11 cellular contexts compared by ENCODE assay signal in the genomic region with DNA sequence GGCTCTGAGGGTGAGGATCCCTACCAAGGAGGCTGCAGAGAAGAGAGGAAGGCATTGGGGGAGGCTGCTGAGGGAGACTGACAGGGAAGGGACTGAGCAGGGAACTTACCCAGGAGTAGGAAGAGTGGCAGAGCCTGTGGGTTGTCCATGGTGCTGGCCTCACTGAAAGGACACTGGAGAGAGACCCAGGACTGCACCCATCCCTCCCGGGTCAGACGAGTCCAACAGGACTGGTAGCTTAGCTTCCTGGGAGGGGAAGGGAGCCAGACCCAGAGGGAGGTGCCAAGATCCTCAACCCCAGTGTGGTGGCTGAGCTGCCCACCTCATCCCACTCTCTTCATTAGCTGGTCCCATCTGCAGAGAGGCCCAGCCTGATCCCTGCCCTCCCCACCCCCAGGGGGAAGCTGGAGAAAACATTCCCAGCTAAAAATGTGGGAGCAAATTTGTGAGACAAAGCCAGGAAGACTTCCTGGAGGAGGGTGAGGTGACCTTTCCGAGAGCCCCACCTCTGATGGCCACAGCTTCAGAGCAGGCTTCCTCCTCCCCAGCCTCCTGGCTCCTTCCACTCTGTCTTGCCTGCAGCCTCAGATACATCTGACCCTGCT. TPM values are rescaled to one million over a fixed set of nuclear protein-coding genes. Genes with fewer than 3 reads are reported as not detected.
DNase-seq lines count a peak whose midpoint lies in the region; ATAC-seq, FAIRE-seq and TF ChIP-seq lines count a peak whose summit lies in the region.
"Had no signal": no experiment of that assay in that cellular context is flagged by ENCODE, and none has a peak within 500 bp of the region (broad histone marks: within the 10 kb centered on the region; RNA-seq: fewer than 3 reads in every experiment).

TSS of gene VSIG10L (minus strand) at position 164 of the 605 bp plus-strand sequence. CDS start at position 149, 15 bp downstream.

- TF ChIP-seq EP300 in H1 (IDR thresholded peaks at IDR 0.05; ENCODE audit: borderline replicate concordance in 1 of 2, low read depth in 2 of 2, low read length in 2 of 2): no peak

- H4K8ac ChIP-seq in H1 (ENCODE audit: extremely low read depth, insufficient read depth, low read length) (no peak within 1 kb of the TSS; the same call in 1 of the 2 replicates), neuronal stem cell (ENCODE audit: low read depth, low read length) (no peak within 1 kb of the TSS)

- H3K9ac ChIP-seq in NT2/D1 (ENCODE audit: insufficient read length, low read depth) (peak within 1 kb of the TSS; percentile 81), H1 (replicated peaks in 1 of 4; ENCODE audit: extremely low read depth in 1 of 4, low read depth in 3 of 4, low read length in 3 of 4) (no peak within 1 kb of the TSS), neuronal stem cell (ENCODE audit: low read depth, low read length, poor library complexity) (peak within 1 kb of the TSS; percentile 38)

- no peaks in the 10 kb centered on the region for H3K9me3 ChIP-seq in NT2/D1 (ENCODE audit: insufficient read depth, low read length)
- no peaks in the 10 kb centered on the region for H3K9me3 ChIP-seq in H1 (ENCODE audit: insufficient read depth in 2 of 2, low read depth in 1 of 2, low read length in 1 of 2)
- H3K9me3 ChIP-seq in neuronal stem cell (replicated peaks in 1 of 2; ENCODE audit: control insufficient read depth in 2 of 2, insufficient read depth in 1 of 2, low read depth in 1 of 2, low read length in 2 of 2): no peaks in the 10 kb centered on the region
- no peaks in the 10 kb centered on the region for H3K9me3 ChIP-seq in effector memory CD4-positive, alpha-beta T cell (ENCODE audit: control insufficient read depth, low read length)

- H2BK15ac ChIP-seq in H1 (ENCODE audit: low read length) (peak within 1 kb of the TSS; percentile 99; the same call in 1 of the 2 replicates), neuronal stem cell (ENCODE audit: low read length) (peak within 1 kb of the TSS; percentile 98)

- DNase-seq in Caki2 (ENCODE audit: low read depth) (no peak), NT2/D1 (ENCODE audit: low read depth, low spot score) (no peak), H1 (ENCODE audit: low read depth in 1 of 2, low spot score in 2 of 2) (no peak), neuronal stem cell (ENCODE audit: low spot score) (no peak)
- no peak for DNase-seq in stimulated activated CD4-positive, alpha-beta T cell treated with anti-CD3 and anti-CD28 coated beads, Interleukin-4, amount 100 ng/mL, for 4 hours
- no peak for DNase-seq in effector memory CD4-positive, alpha-beta T cell
- DNase-seq: activated effector memory CD4-positive, alpha-beta T cell treated with anti-CD3 and anti-CD28 coated beads, Interleukin-2, amount 50 U/mL, for 16 hours; erythroblast; SW 1271 had no signal

- H3K14ac ChIP-seq in H1 (ENCODE audit: insufficient read length) (no peak within 1 kb of the TSS), neuronal stem cell (ENCODE audit: low read length) (peak within 1 kb of the TSS; percentile 97)

- H3K4me1 ChIP-seq in NT2/D1 (ENCODE audit: insufficient read depth, insufficient read length) (peaks cover 10% of the 10 kb centered on the region), H1 (replicated peaks in 1 of 4; ENCODE audit: control insufficient read depth in 3 of 4, insufficient read depth in 4 of 4, low read length in 3 of 4) (peaks cover 0 to 20% (median 16%) of the 10 kb centered on the region in 4 experiments; a peak in 6 of 7 replicates), neuronal stem cell (ENCODE audit: control insufficient read depth in 2 of 2, insufficient read depth in 1 of 2, low read depth in 1 of 2, low read length in 2 of 2) (peaks cover 2 to 5% of the 10 kb centered on the region in 2 donors)
- H3K4me1 ChIP-seq in effector memory CD4-positive, alpha-beta T cell (ENCODE audit: control insufficient read depth, insufficient read depth, low read length, poor library complexity, severe bottlenecking): peaks cover 15% of the 10 kb centered on the region

- POLR2A ChIA-PET in H1 (lab: Charles Lee; ENCODE audit: partially characterized antibody): interaction anchor here (0.8 to 3.9 kb wide), 8 partner anchors 9 to 79 kb away, joined by 3 to 19 read pairs (median 6); partner anchors contain the start of genes C19orf84 and ETFB

- no peaks in the 10 kb centered on the region for H4K20me1 ChIP-seq in H1 (replicated peaks in 1 of 2; ENCODE audit: control insufficient read depth in 1 of 2, insufficient read depth in 2 of 2, low read length in 2 of 2)

- in situ Hi-C loops in Caki2 (cut with HindIII; ENCODE audit: low pct_unique_long_range_greater_than_20kb, low sequenced_read_pairs): no loop called here

- H3K79me1 ChIP-seq in H1 (ENCODE audit: low read depth, low read length) (no peaks in the 10 kb centered on the region), neuronal stem cell (ENCODE audit: low read depth, low read length) (peaks cover 2% of the 10 kb centered on the region)

- H3K27ac ChIP-seq in H1 (ENCODE audit: low read depth, low read length) (no peak within 1 kb of the TSS), neuronal stem cell (replicated peaks; ENCODE audit: low read length) (no peak within 1 kb of the TSS)
- H3K27ac ChIP-seq in effector memory CD4-positive, alpha-beta T cell (ENCODE audit: insufficient read depth, low read length, poor library complexity, severe bottlenecking): no peak within 1 kb of the TSS

- H4K5ac ChIP-seq in H1 (ENCODE audit: insufficient read length, low read depth, low read length): no peak within 1 kb of the TSS

- CTCF ChIA-PET in H1 (lab: Charles Lee; ENCODE audit: partially characterized antibody): interaction anchor here (0.7 to 4.9 kb wide), 14 partner anchors 12 to 184 kb away, joined by 3 to 42 read pairs (median 4); partner anchors contain the start of gene CLDND2

- no peak for TF ChIP-seq CTCF in H1 (IDR thresholded peaks at IDR 0.05; ENCODE audit: control extremely low read depth in 1 of 3, insufficient read depth in 1 of 3, low read depth in 1 of 3, low read length in 3 of 3)

- H3K23ac ChIP-seq in H1 (ENCODE audit: insufficient read length) (no peak within 1 kb of the TSS), neuronal stem cell (ENCODE audit: low read depth, low read length, poor library complexity) (peak within 1 kb of the TSS; percentile 96)

- H3K18ac ChIP-seq in H1 (ENCODE audit: extremely low read depth, low read length) (peak within 1 kb of the TSS; percentile 78; the same call in 1 of the 2 replicates), neuronal stem cell (ENCODE audit: low read length) (peak within 1 kb of the TSS; percentile 89)

- H2AK5ac ChIP-seq in H1 (ENCODE audit: low read depth, low read length) (peak within 1 kb of the TSS; percentile 93; the same call in 1 of the 2 replicates), neuronal stem cell (ENCODE audit: low read depth, low read length) (peak within 1 kb of the TSS; percentile 96)

- peaks cover 5% of the 10 kb centered on the region for H3K27me3 ChIP-seq in NT2/D1 (ENCODE audit: insufficient read depth, insufficient read length)
- peaks cover 0 to 18% (median 11%) of the 10 kb centered on the region in 4 experiments; a peak in 5 of 7 replicates for H3K27me3 ChIP-seq in H1 (replicated peaks in 1 of 4; ENCODE audit: control insufficient read depth in 3 of 4, extremely low read depth in 1 of 4, insufficient read depth in 3 of 4, low read length in 3 of 4)
- H3K27me3 ChIP-seq in neuronal stem cell (ENCODE audit: control insufficient read depth in 3 of 3, insufficient read depth in 3 of 3, low read depth in 1 of 3, low read length in 3 of 3): peaks cover 0 to 19% (median 7%) of the 10 kb centered on the region in 3 experiments
- H3K27me3 ChIP-seq in effector memory CD4-positive, alpha-beta T cell (replicated peaks; ENCODE audit: control insufficient read depth, insufficient read depth, low read length, poor library complexity, severe bottlenecking): no peaks in the 10 kb centered on the region

- 79% methylated on average over 3 of the region's 3 CpGs; no CpG with 5 or more reads in 1 of the 2 experiments for whole genome bisulfite sequencing in H1 (ENCODE audit: extremely low coverage in 1 of 2, insufficient coverage in 1 of 2, insufficient read length in 1 of 2, insufficient replicate concordance in 2 of 2, low coverage in 1 of 2, low lambda C conversion rate in 2 of 2, missing lambda C conversion rate in 1 of 2), 2 experiments
- WGBS in neuronal stem cell (ENCODE audit: extremely low coverage in 2 of 2, insufficient read length in 2 of 2, insufficient replicate concordance in 1 of 2), 2 donors: no CpG with 5 or more reads among the region's 3 CpGs

- no peaks in the 10 kb centered on the region for H3K79me2 ChIP-seq in H1 (ENCODE audit: control insufficient read depth in 1 of 2, insufficient read depth in 2 of 2, low read length in 2 of 2)

- FAIRE-seq in H1 (lab: Jason Lieb, UNC): no peak

- H2BK5ac ChIP-seq in H1 (ENCODE audit: low read depth, low read length): peak within 1 kb of the TSS; percentile 63; the same call in 1 of the 2 replicates
- peak within 1 kb of the TSS; percentile 71 for H2BK5ac ChIP-seq in neuronal stem cell (ENCODE audit: low read length)

- TF ChIP-seq RAD21 in H1 (IDR thresholded peaks at IDR 0.05 in 1 of 2, conservative IDR thresholded peaks at IDR 0.05 in 1 of 2; ENCODE audit: low read depth in 2 of 2, low read length in 2 of 2): no peak

- H3K4ac ChIP-seq in H1 (replicated peaks; ENCODE audit: insufficient read length, low read depth, low read length) (no peak within 1 kb of the TSS), neuronal stem cell (ENCODE audit: low read length) (no peak within 1 kb of the TSS)

- H2BK20ac ChIP-seq in H1 (ENCODE audit: low read length): peak within 1 kb of the TSS; percentile 95; the same call in 1 of the 2 replicates

- H2AFZ ChIP-seq in H1 (ENCODE audit: low read length) (no peak within 1 kb of the TSS), neuronal stem cell (ENCODE audit: low read length) (no peak within 1 kb of the TSS)

- H2BK12ac ChIP-seq in H1 (ENCODE audit: low read depth, low read length) (peak within 1 kb of the TSS; percentile 94; the same call in 1 of the 2 replicates), neuronal stem cell (ENCODE audit: low read length) (peak within 1 kb of the TSS; percentile 16)

- peak within 1 kb of the TSS; percentile 50 for H3K4me3 ChIP-seq in NT2/D1 (ENCODE audit: insufficient read length, low read depth)
- peak within 1 kb of the TSS in 1 of 4 experiments; percentile 72; a peak in 2 of 8 replicates for H3K4me3 ChIP-seq in H1 (ENCODE audit: extremely low read depth in 1 of 4, insufficient read depth in 2 of 4, low read depth in 3 of 4, low read length in 4 of 4)
- H3K4me3 ChIP-seq in neuronal stem cell (ENCODE audit: low read length in 2 of 2): peak within 1 kb of the TSS in 1 of 2 donors; percentile 59
- no peak within 1 kb of the TSS for H3K4me3 ChIP-seq in effector memory CD4-positive, alpha-beta T cell (ENCODE audit: insufficient read depth, low read depth, low read length, poor library complexity, severe bottlenecking)

- peak within 1 kb of the TSS; percentile 33 for H2BK120ac ChIP-seq in H1 (replicated peaks; ENCODE audit: low read depth, low read length)
- H2BK120ac ChIP-seq in neuronal stem cell (ENCODE audit: low read depth, low read length): peak within 1 kb of the TSS; percentile 66

- H3K56ac ChIP-seq in H1 (replicated peaks; ENCODE audit: insufficient read length, low read depth, low read length): no peak within 1 kb of the TSS

- peak within 1 kb of the TSS; percentile 80 for H4K91ac ChIP-seq in H1 (replicated peaks; ENCODE audit: insufficient read length, low read length)
- H4K91ac ChIP-seq in neuronal stem cell (ENCODE audit: low read depth, low read length, poor library complexity): no peak within 1 kb of the TSS

- H3K4me2 ChIP-seq in H1 (ENCODE audit: insufficient read depth in 1 of 2, low read depth in 2 of 2, low read length in 2 of 2) (peak within 1 kb of the TSS; percentile 65 to 83), neuronal stem cell (ENCODE audit: insufficient read depth, low read length, poor library complexity, severe bottlenecking) (no peak within 1 kb of the TSS)

- H3K23me2 ChIP-seq in H1 (ENCODE audit: low read depth, low read length): peaks cover 13% of the 10 kb centered on the region

- no peak for ATAC-seq in GM19023 (IDR thresholded peaks at IDR 0.05; ENCODE audit: unreplicated experiment)
- ATAC-seq: right cardiac atrium had no signal

- TF ChIP-seq POLR2A in H1 (IDR thresholded peaks at IDR 0.05; ENCODE audit: control extremely low read depth in 1 of 2, low read depth in 2 of 2, low read length in 2 of 2): no peak

- peaks cover 14% of the 10 kb centered on the region for H3K36me3 ChIP-seq in NT2/D1 (ENCODE audit: insufficient read depth, insufficient read length, low read length)
- no peaks in the 10 kb centered on the region; a peak in 1 of 8 replicates for H3K36me3 ChIP-seq in H1 (ENCODE audit: control insufficient read depth in 2 of 4, insufficient read depth in 4 of 4, low read length in 3 of 4)
- H3K36me3 ChIP-seq in neuronal stem cell (replicated peaks in 1 of 2; ENCODE audit: control insufficient read depth in 2 of 2, insufficient read depth in 2 of 2, low read length in 2 of 2): peaks cover 0 to 3% of the 10 kb centered on the region in 2 donors
- no peaks in the 10 kb centered on the region for H3K36me3 ChIP-seq in effector memory CD4-positive, alpha-beta T cell (ENCODE audit: control insufficient read depth, insufficient read depth, low read length)

RNA-seq across cellular contexts. Expression of gene VSIG10L, which starts in this region (rescaled TPM):
- total RNA-seq in Caki2 (2014; rRNA removed; shearing (Covaris generic); ENCODE audit: low replicate concordance): 11.0 and 19.2 TPM in 2 replicates
- total RNA-seq in H1 (2021; fragmentation: NEBNext Ultra II Directional; extraction: Animal tissue kit (Norgen Biotek cat#: 25700)): 10.2 and 10.3 TPM in 2 replicates
- polyA plus RNA-seq in H1 (2011; rRNA removed): 9.9 and 10.4 TPM in 2 replicates
- polyA plus RNA-seq in H1 (2011; cell fraction: cytosol; rRNA removed): 5.7 TPM
- polyA plus RNA-seq in H1 (2011; cell fraction: nucleus; rRNA removed): 8.6 TPM
- 8.6 to 10.9 TPM (median 9.3 TPM) in 4 replicates for polyA plus RNA-seq in H1 (2012, experiment 1 of 2)
- 11.2 TPM for polyA plus RNA-seq in H1 (2012, experiment 2 of 2)
- polyA plus RNA-seq in H1 (2013, experiment 1 of 2): 13.2 TPM
- polyA plus RNA-seq in H1 (2013, experiment 2 of 2): 13.7 TPM
- 4.1 and 4.3 TPM in 2 replicates for polyA minus RNA-seq in H1 (2011; rRNA and poly(A)+ RNA removed)
- polyA minus RNA-seq in H1 (2011; cell fraction: cytosol; rRNA and poly(A)+ RNA removed): 2.1 TPM
- polyA minus RNA-seq in H1 (2011; cell fraction: nucleus; rRNA and poly(A)+ RNA removed): 4.6 TPM
- 4.6 TPM for polyA plus RNA-seq in neuronal stem cell (2013, experiment 1 of 2)
- 4.3 TPM for polyA plus RNA-seq in neuronal stem cell (2013, experiment 2 of 2)

Comparison
In these comparisons a context has a peak if more than half of its experiments do, and no peak if none do; other contexts are left out.
1. H3K9ac ChIP-seq: peak in NT2/D1 (single experiment) and neuronal stem cell (single experiment); none in H1 (0 of 4).